ENCODE assay signal across 27 cellular contexts in the genomic region with DNA sequence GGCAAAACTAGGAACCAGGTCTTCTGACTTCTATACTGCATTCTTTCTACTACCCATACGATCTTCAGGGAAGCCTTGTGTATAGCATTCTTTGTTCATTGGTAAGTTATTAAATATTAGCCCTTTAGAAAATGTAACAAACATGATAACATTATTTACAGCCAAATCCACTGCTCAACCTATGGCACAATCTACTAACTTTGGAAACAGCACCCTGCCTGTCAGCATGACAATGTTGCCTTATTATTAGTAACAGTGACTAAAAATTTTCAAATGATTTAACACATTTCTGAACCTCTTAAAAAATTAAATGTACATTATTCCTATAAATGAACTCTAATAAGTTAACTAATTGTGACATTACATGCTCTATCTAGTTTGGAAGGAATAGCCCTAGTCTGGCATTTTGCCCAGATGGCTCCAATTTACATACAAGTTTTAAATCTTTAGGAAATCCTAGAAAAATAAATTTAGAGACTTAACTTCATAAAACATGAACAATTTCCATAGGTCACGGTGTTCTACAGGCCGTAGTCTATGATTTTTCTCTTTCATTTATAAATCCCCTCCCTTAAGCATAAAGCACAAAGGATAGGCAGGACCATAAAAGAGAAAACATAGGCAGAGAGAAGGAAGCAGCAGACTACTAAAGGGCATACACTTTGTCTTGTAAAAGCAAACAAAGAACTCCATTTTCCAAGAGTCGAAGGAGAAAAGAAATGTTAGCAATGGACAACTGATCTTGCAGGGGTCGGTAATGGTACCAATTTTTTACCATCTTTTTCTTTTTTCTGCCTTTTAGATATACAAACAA. TPM values are rescaled to one million over a fixed set of nuclear protein-coding genes. Genes with fewer than 3 reads are reported as not detected.
DNase-seq lines count a peak whose midpoint lies in the region; ATAC-seq, FAIRE-seq and TF ChIP-seq lines count a peak whose summit lies in the region.
"Had no signal": no experiment of that assay in that cellular context is flagged by ENCODE, and none has a peak within 500 bp of the region (broad histone marks: within the 10 kb centered on the region; RNA-seq: fewer than 3 reads in every experiment).

No MANE protein-coding gene starts in this region.

- H2AK9ac ChIP-seq in IMR-90 (replicated peaks; ENCODE audit: low read depth, low read length, poor library complexity), result no peak overlapping the region

- no TSS peak for BruUV-seq in A673 (replicated peaks; lab: Mats Ljungman, UMichigan)
- BruUV-seq in IMR-90 (replicated peaks; lab: Mats Ljungman, UMichigan), result no TSS peak

- no peak overlapping the region for H4K5ac ChIP-seq in IMR-90 (ENCODE audit: low read depth, low read length)

- H4K91ac ChIP-seq in IMR-90 (ENCODE audit: insufficient read depth, low read depth, low read length), result no peak overlapping the region

- H3K27me3 ChIP-seq in A673 (replicated peaks; ENCODE audit: insufficient read depth, low read depth, low read length, poor library complexity), result no peaks in the 10 kb centered on the region
- no peaks in the 10 kb centered on the region for H3K27me3 ChIP-seq in IMR-90 (ENCODE audit: control insufficient read depth, insufficient read depth, low read length)
- H3K27me3 ChIP-seq: foreskin keratinocyte, tibial artery had no signal

- no peak overlapping the region for H2AFZ ChIP-seq in IMR-90 (replicated peaks; ENCODE audit: low read length, poor library complexity)

- DNase-seq in A673 (ENCODE audit: low spot score), result peak; percentile 46
- DNase-seq in IMR-90, result peak; percentile 16
- peak; percentile 46 for DNase-seq in dermis blood vessel endothelial cell
- peak; percentile 30 to 32 for DNase-seq in lung microvascular endothelial cell (ENCODE audit: low read depth in 2 of 2)
- no peak for DNase-seq in HCEC 1CT
- DNase-seq in D721Med (ENCODE audit: insufficient read length, low spot score), result no peak
- DNase-seq: activated naive CD4-positive, alpha-beta T cell; activated T-cell treated with anti-CD3 and anti-CD28 coated beads, Interleukin-2, amount 50 U/mL, for 24 hours; amniotic stem cell; foreskin keratinocyte; H9; hypothalamus; kidney; mammary epithelial cell; naive B cell; NCI-H1092 treated with DMSO at 0.1 percent for 48 hours; NCI-H510A; SK-N-SH; stimulated activated naive CD4-positive, alpha-beta T cell treated with Interleukin-2 at 50 U/mL for 16 hours; T-helper 9 cell; tibial artery had no signal

- no peak overlapping the region for H3K18ac ChIP-seq in IMR-90 (ENCODE audit: low read depth, low read length)

- no peak for TF ChIP-seq CTCF in A673 (conservative IDR thresholded peaks at IDR 0.05; ENCODE audit: low read depth, low read length)
- no peak for TF ChIP-seq CTCF in IMR-90 (conservative IDR thresholded peaks at IDR 0.05; ENCODE audit: low read depth, low read length)
- TF ChIP-seq CTCF in D721Med (IDR thresholded peaks at IDR 0.05; ENCODE audit: insufficient read depth, missing control alignments), result no peak

- TF ChIP-seq POLR2A in IMR-90 (IDR thresholded peaks at IDR 0.05; ENCODE audit: low read depth, low read length), result no peak

- H2BK15ac ChIP-seq in IMR-90 (ENCODE audit: low read depth, low read length), result no peak overlapping the region

- no CpG with 5 or more reads among the region's 5 CpGs for WGBS in IMR-90 (ENCODE audit: extremely low coverage in 2 of 2, insufficient read length in 1 of 2), 2 experiments

- H3K79me1 ChIP-seq in IMR-90 (ENCODE audit: low read depth in 1 of 2, low read length in 2 of 2), result peaks cover 39 to 59% of the 10 kb centered on the region in 2 experiments

- no peak overlapping the region for H3K9ac ChIP-seq in IMR-90 (ENCODE audit: low read depth, low read length)
- H3K9ac ChIP-seq: SK-N-SH had no signal

- H2BK120ac ChIP-seq in IMR-90 (ENCODE audit: low read depth, low read length), result no peak overlapping the region

- H3K4me3 ChIP-seq in A673 (ENCODE audit: low read depth, low read length, poor library complexity, severe bottlenecking) (no peak overlapping the region), IMR-90 (ENCODE audit: insufficient read depth, low read depth, low read length) (no peak overlapping the region)
- H3K4me3 ChIP-seq: GM12878, tibial artery had no signal

- H3K36me3 ChIP-seq in A673 (ENCODE audit: insufficient read depth, low read length, poor library complexity, severe bottlenecking) (no peaks in the 10 kb centered on the region), IMR-90 (ENCODE audit: control insufficient read depth, insufficient read depth, low read length) (no peaks in the 10 kb centered on the region)
- H3K36me3 ChIP-seq: tibial artery had no signal

- no peak overlapping the region for H2BK20ac ChIP-seq in IMR-90 (ENCODE audit: low read depth, low read length)

- H2BK5ac ChIP-seq in IMR-90 (ENCODE audit: low read depth, low read length, poor library complexity, severe bottlenecking), result no peak overlapping the region

- POLR2A ChIA-PET in A673 (lab: Charles Lee; ENCODE audit: low non-redundant PET), result no interaction called here
- POLR2A ChIA-PET in IMR-90 (lab: Charles Lee; ENCODE audit: unreplicated experiment), result no interaction called here

- ATAC-seq in IMR-90 (ENCODE audit: low read depth) (peak; percentile 63), GM18498 (IDR thresholded peaks at IDR 0.05; ENCODE audit: unreplicated experiment) (no peak), GM18517 (IDR thresholded peaks at IDR 0.05; ENCODE audit: unreplicated experiment) (no peak)
- ATAC-seq: foreskin keratinocyte, GM12878 had no signal

- H3K56ac ChIP-seq in IMR-90 (ENCODE audit: extremely low read depth, insufficient read depth, low read length), result no peak overlapping the region

- CTCF ChIA-PET in A673 (lab: Charles Lee) (no interaction called here), IMR-90 (lab: Yijun Ruan, JAX) (no interaction called here)

- peaks cover 13% of the 10 kb centered on the region for H4K20me1 ChIP-seq in IMR-90 (ENCODE audit: insufficient read depth, low read length)

- H3K4me2 ChIP-seq in IMR-90 (ENCODE audit: low read depth, low read length), result peak overlapping the region; percentile 46; the same call in 1 of the 2 replicates
- H3K4me2 ChIP-seq: SK-N-SH had no signal

- H3K9me3 ChIP-seq in A673 (ENCODE audit: low read depth, low read length, poor library complexity, severe bottlenecking) (no peaks in the 10 kb centered on the region), IMR-90 (ENCODE audit: control insufficient read depth, insufficient read depth, low read length) (no peaks in the 10 kb centered on the region)
- H3K9me3 ChIP-seq: SK-N-SH, tibial artery had no signal

- intact Hi-C loops in A673 (cut with micrococcal nuclease; ENCODE audit: unreplicated experiment) (no loop called here), IMR-90 (cut with micrococcal nuclease) (no loop called here)

- no peak for TF ChIP-seq RAD21 in IMR-90 (IDR thresholded peaks at IDR 0.05; ENCODE audit: low read length)

- peaks cover 3% of the 10 kb centered on the region; the same call in 1 of the 2 replicates for H3K9me1 ChIP-seq in IMR-90 (ENCODE audit: insufficient read depth, low read length)

- peak overlapping the region; percentile 34 for H3K27ac ChIP-seq in A673 (ENCODE audit: low read depth, low read length, poor library complexity, severe bottlenecking)
- no peak overlapping the region for H3K27ac ChIP-seq in IMR-90 (ENCODE audit: insufficient read depth, low read length)
- H3K27ac ChIP-seq: foreskin keratinocyte, tibial artery had no signal

- FAIRE-seq in D721Med (lab: Jason Lieb, UNC), result no peak
- FAIRE-seq: GM12878, HTR-8/SVneo, kidney, RCC 7860 had no signal

- no peak overlapping the region for H3K14ac ChIP-seq in IMR-90 (replicated peaks; ENCODE audit: low read depth, low read length)

- H3K4me1 ChIP-seq in A673 (ENCODE audit: insufficient read depth, low read length, poor library complexity, severe bottlenecking) (peaks cover 24% of the 10 kb centered on the region), IMR-90 (ENCODE audit: control insufficient read depth, insufficient read depth, low read length) (peaks cover 2% of the 10 kb centered on the region; the same call in 1 of the 2 replicates)
- H3K4me1 ChIP-seq: foreskin keratinocyte had no signal

- no peak overlapping the region for H3K23ac ChIP-seq in IMR-90 (ENCODE audit: low read depth, low read length)

- in situ Hi-C loops in IMR-90 (cut with MboI; ENCODE audit: low sequenced_read_pairs), result no loop called here

- dilution Hi-C loops in IMR-90 (cut with HindIII; ENCODE audit: low sequenced_read_pairs, unreplicated experiment), result no loop called here

- no peak overlapping the region for H2AK5ac ChIP-seq in IMR-90 (ENCODE audit: low read depth, low read length)

- no peak overlapping the region for H4K8ac ChIP-seq in IMR-90 (ENCODE audit: low read depth in 2 of 2, low read length in 2 of 2)

- H3K4ac ChIP-seq in IMR-90 (ENCODE audit: low read depth, low read length), result no peak overlapping the region

TF ChIP-seq in IMR-90, 13 proteins besides CTCF, POLR2A, EP300 and RAD21 (continues in another document):
- TF ChIP-seq SMC3 (IDR thresholded peaks at IDR 0.05; ENCODE audit: low read depth, low read length) (no peak), MAFK (IDR thresholded peaks at IDR 0.05; ENCODE audit: low read depth, low read length) (no peak), FOS (IDR thresholded peaks at IDR 0.05; ENCODE audit: low read depth, low read length) (no peak), MAZ (IDR thresholded peaks at IDR 0.05; ENCODE audit: borderline replicate concordance, low read depth, low read length) (no peak), NFE2L2 (IDR thresholded peaks at IDR 0.05; ENCODE audit: low read depth, low read length) (no peak), MXI1 (IDR thresholded peaks at IDR 0.05; ENCODE audit: borderline replicate concordance, low read depth, low read length) (no peak), BHLHE40 (IDR thresholded peaks at IDR 0.05; ENCODE audit: low read depth, low read length) (no peak), RCOR1 (IDR thresholded peaks at IDR 0.05; ENCODE audit: insufficient replicate concordance, low read length) (no peak), CEBPB (IDR thresholded peaks at IDR 0.05; ENCODE audit: low read depth, low read length) (no peak)
- TF ChIP-seq, protein P1, sequence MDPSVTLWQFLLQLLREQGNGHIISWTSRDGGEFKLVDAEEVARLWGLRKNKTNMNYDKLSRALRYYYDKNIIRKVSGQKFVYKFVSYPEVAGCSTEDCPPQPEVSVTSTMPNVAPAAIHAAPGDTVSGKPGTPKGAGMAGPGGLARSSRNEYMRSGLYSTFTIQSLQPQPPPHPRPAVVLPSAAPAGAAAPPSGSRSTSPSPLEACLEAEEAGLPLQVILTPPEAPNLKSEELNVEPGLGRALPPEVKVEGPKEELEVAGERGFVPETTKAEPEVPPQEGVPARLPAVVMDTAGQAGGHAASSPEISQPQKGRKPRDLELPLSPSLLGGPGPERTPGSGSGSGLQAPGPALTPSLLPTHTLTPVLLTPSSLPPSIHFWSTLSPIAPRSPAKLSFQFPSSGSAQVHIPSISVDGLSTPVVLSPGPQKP (IDR thresholded peaks at IDR 0.05; ENCODE audit: borderline replicate concordance, low read depth, low read length), result no peak

RNA-seq across cellular contexts. Expression of a gene that starts 33.6 kb away (rescaled TPM):
- total RNA-seq in A673 (2021) (138 and 142 TPM in 2 replicates), IMR-90 (2012; rRNA removed) (62.0 and 96.9 TPM in 2 replicates), dermis blood vessel endothelial cell (302 and 318 TPM in 2 replicates), lung microvascular endothelial cell (138 and 140 TPM in 2 replicates)
- polyA plus RNA-seq in IMR-90 (2012; rRNA removed), result 14.2 and 16.7 TPM in 2 replicates
- 4.6 and 7.7 TPM in 2 replicates for polyA plus RNA-seq in IMR-90 (2012; cell fraction: cytosol; rRNA removed)
- 5.3 and 9.6 TPM in 2 replicates for polyA plus RNA-seq in IMR-90 (2012; cell fraction: nucleus; rRNA removed; ENCODE audit: low replicate concordance)
- polyA plus RNA-seq: CD14-positive monocyte had no signal

Comparison
In these comparisons a context has a peak if more than half of its experiments do, and no peak if none do; other contexts are left out.
1. DNase-seq: peak in A673 (single experiment), IMR-90 (single experiment), dermis blood vessel endothelial cell (single experiment) and lung microvascular endothelial cell (2 of 2); none in HCEC 1CT (single experiment) and D721Med (single experiment).